ENCODE assay signal across 10 cellular contexts in genomic region chr14:91119556-91120311, GRCh38. TPM values are rescaled to one million over a fixed set of nuclear protein-coding genes. Genes with fewer than 3 reads are reported as not detected.
DNase-seq lines count a peak whose midpoint lies in the region; ATAC-seq and TF ChIP-seq lines count a peak whose summit lies in the region.
"Had no signal": no experiment of that assay in that cellular context is flagged by ENCODE, and none has a peak within 500 bp of the region (broad histone marks: within the 10 kb centered on the region; RNA-seq: fewer than 3 reads in every experiment).

No MANE protein-coding gene starts in this region.

- H3K4me3 ChIP-seq in breast epithelium (no peak overlapping the region), mucosa of descending colon (no peak overlapping the region)
- H3K4me3 ChIP-seq: testis had no signal

- no peaks in the 10 kb centered on the region for H3K36me3 ChIP-seq in breast epithelium
- no peaks in the 10 kb centered on the region for H3K36me3 ChIP-seq in mucosa of descending colon (ENCODE audit: low read depth)

- DNase-seq in AG20443 (ENCODE audit: low spot score) (peak; percentile 66), HT1080 (ENCODE audit: low read depth) (peak; percentile 88), breast epithelium (ENCODE audit: low spot score in 2 of 2) (peak in 1 of 2 donors; percentile 52), mucosa of descending colon (no peak), NCI-H2171 (lab: John Stamatoyannopoulos, UW) (no peak)
- DNase-seq in stimulated activated CD4-positive, alpha-beta T cell treated with anti-CD3 and anti-CD28 coated beads, Interleukin-1b, Interleukin-23, amount 100 ng/mL, for 48 hours: no peak
- DNase-seq: testis had no signal

- ATAC-seq in mucosa of descending colon (peak; percentile 16), HG02884 (IDR thresholded peaks at IDR 0.05; ENCODE audit: unreplicated experiment) (no peak), GM19452 (IDR thresholded peaks at IDR 0.05; ENCODE audit: unreplicated experiment) (no peak)

- H3K9me3 ChIP-seq in breast epithelium (no peaks in the 10 kb centered on the region), mucosa of descending colon (no peaks in the 10 kb centered on the region)
- H3K9me3 ChIP-seq: testis had no signal

- TF ChIP-seq CTCF in breast epithelium (IDR thresholded peaks at IDR 0.05) (no peak), mucosa of descending colon (IDR thresholded peaks at IDR 0.05) (no peak)

- H3K4me1 ChIP-seq in breast epithelium (peaks cover 8 to 9% of the 10 kb centered on the region in 2 donors), mucosa of descending colon (ENCODE audit: low read depth) (peaks cover 33% of the 10 kb centered on the region)

- intact Hi-C loops in breast epithelium (cut with DNase I; ENCODE audit: low total_unique reads) (no loop called here), mucosa of descending colon (cut with DNase I, micrococcal nuclease) (no loop called here)

- no peak for TF ChIP-seq POLR2A in breast epithelium (IDR thresholded peaks at IDR 0.05)

- no peaks in the 10 kb centered on the region for H3K27me3 ChIP-seq in breast epithelium
- H3K27me3 ChIP-seq: testis had no signal

- peak overlapping the region; percentile 41 to 68 for H3K27ac ChIP-seq in breast epithelium
- H3K27ac ChIP-seq: parathyroid adenoma, testis had no signal

RNA-seq across cellular contexts. Expression of gene DGLUCY, which starts 5.9 kb away (rescaled TPM):
- 24.9 and 26.4 TPM in 2 replicates for total RNA-seq in HT1080 (2014; rRNA removed; shearing (Covaris generic))
- polyA plus RNA-seq in HT1080 (2015; cell fraction: cytosol; rRNA removed): 11.7 and 12.6 TPM in 2 replicates
- 47.3 and 58.1 TPM in 2 replicates for polyA plus RNA-seq in HT1080 (2015; cell fraction: nucleus; rRNA removed)
- total RNA-seq in breast epithelium (10 to 100 TPM; 32.6 to 35.7 (median 34.4) TPM), mucosa of descending colon (100 to 1,000 TPM in 2 of 3 donors, 10 to 100 TPM in 1; 94.0 to 149 (median 114) TPM)

RNA-seq across cellular contexts. Expression of gene RPS6KA5, which starts 59.3 kb away (rescaled TPM):
- 3.0 and 3.6 TPM in 2 replicates for total RNA-seq in HT1080 (2014; rRNA removed; shearing (Covaris generic))
- polyA plus RNA-seq in HT1080 (2015; cell fraction: cytosol; rRNA removed): 3.3 and 4.7 TPM in 2 replicates
- 6.4 and 7.1 TPM in 2 replicates for polyA plus RNA-seq in HT1080 (2015; cell fraction: nucleus; rRNA removed)
- total RNA-seq in breast epithelium: 10 to 100 TPM in 2 of 3 donors, 1 to 10 TPM in 1; 4.8 to 19.2 (median 11.8) TPM
- 10 to 100 TPM; 25.0 to 41.5 (median 27.2) TPM for total RNA-seq in mucosa of descending colon

Comparison
In these comparisons a context has a peak if more than half of its experiments do, and no peak if none do; other contexts are left out.
1. DNase-seq: peak in AG20443 (single experiment) and HT1080 (single experiment); none in mucosa of descending colon (0 of 3), stimulated activated CD4-positive, alpha-beta T cell treated with anti-CD3 and anti-CD28 coated beads, Interleukin-1b, Interleukin-23, amount 100 ng/mL, for 48 hours (single experiment) and NCI-H2171 (single experiment).